Comparison of ENCODE assay signal across 1 cellular context in the genomic region with DNA sequence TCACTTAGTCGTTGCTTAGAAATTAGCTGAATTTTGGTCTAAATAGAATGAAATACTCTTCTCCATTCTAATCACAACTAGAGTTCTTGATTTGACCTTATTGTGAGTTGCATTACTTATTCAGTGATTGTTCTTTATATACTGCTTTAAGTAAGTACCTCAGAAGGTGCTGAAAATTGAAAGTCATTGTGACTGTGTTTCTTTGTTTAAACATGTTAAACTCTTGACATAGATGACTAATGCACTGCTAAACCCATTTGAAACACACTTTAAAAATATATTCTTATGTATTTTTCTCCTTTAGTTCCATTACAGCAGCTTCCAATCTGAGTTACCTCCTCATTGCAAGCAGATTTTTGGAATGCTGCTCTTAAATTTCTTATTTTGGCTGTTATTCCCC.
TF ChIP-seq lines count a peak whose summit lies in the region.

No MANE protein-coding gene starts in this region.

TF ChIP-seq in HepG2, 621 proteins besides CTCF, POLR2A, EP300 and RAD21:
- TF ChIP-seq NFE2L2 (IDR thresholded peaks at IDR 0.05; ENCODE audit: low read length) (peak; percentile 45), ZNF768 (CRISPR knock-in tag; IDR thresholded peaks at IDR 0.05) (no peak), HMG20A (CRISPR knock-in tag; IDR thresholded peaks at IDR 0.05; ENCODE audit: borderline replicate concordance) (no peak), ZNF7 (CRISPR knock-in tag; IDR thresholded peaks at IDR 0.05) (no peak)
- TF ChIP-seq, protein P1, sequence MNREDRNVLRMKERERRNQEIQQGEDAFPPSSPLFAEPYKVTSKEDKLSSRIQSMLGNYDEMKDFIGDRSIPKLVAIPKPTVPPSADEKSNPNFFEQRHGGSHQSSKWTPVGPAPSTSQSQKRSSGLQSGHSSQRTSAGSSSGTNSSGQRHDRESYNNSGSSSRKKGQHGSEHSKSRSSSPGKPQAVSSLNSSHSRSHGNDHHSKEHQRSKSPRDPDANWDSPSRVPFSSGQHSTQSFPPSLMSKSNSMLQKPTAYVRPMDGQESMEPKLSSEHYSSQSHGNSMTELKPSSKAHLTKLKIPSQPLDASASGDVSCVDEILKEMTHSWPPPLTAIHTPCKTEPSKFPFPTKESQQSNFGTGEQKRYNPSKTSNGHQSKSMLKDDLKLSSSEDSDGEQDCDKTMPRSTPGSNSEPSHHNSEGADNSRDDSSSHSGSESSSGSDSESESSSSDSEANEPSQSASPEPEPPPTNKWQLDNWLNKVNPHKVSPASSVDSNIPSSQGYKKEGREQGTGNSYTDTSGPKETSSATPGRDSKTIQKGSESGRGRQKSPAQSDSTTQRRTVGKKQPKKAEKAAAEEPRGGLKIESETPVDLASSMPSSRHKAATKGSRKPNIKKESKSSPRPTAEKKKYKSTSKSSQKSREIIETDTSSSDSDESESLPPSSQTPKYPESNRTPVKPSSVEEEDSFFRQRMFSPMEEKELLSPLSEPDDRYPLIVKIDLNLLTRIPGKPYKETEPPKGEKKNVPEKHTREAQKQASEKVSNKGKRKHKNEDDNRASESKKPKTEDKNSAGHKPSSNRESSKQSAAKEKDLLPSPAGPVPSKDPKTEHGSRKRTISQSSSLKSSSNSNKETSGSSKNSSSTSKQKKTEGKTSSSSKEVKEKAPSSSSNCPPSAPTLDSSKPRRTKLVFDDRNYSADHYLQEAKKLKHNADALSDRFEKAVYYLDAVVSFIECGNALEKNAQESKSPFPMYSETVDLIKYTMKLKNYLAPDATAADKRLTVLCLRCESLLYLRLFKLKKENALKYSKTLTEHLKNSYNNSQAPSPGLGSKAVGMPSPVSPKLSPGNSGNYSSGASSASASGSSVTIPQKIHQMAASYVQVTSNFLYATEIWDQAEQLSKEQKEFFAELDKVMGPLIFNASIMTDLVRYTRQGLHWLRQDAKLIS (CRISPR knock-in tag; IDR thresholded peaks at IDR 0.05) = no peak
- TF ChIP-seq, protein P2, sequence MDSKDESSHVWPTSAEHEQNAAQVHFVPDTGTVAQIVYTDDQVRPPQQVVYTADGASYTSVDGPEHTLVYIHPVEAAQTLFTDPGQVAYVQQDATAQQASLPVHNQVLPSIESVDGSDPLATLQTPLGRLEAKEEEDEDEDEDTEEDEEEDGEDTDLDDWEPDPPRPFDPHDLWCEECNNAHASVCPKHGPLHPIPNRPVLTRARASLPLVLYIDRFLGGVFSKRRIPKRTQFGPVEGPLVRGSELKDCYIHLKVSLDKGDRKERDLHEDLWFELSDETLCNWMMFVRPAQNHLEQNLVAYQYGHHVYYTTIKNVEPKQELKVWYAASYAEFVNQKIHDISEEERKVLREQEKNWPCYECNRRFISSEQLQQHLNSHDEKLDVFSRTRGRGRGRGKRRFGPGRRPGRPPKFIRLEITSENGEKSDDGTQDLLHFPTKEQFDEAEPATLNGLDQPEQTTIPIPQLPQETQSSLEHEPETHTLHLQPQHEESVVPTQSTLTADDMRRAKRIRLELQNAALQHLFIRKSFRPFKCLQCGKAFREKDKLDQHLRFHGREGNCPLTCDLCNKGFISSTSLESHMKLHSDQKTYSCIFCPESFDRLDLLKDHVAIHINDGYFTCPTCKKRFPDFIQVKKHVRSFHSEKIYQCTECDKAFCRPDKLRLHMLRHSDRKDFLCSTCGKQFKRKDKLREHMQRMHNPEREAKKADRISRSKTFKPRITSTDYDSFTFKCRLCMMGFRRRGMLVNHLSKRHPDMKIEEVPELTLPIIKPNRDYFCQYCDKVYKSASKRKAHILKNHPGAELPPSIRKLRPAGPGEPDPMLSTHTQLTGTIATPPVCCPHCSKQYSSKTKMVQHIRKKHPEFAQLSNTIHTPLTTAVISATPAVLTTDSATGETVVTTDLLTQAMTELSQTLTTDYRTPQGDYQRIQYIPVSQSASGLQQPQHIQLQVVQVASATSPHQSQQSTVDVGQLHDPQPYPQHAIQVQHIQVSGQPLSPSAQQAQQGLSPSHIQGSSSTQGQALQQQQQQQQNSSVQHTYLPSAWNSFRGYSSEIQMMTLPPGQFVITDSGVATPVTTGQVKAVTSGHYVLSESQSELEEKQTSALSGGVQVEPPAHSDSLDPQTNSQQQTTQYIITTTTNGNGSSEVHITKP (CRISPR knock-in tag; IDR thresholded peaks at IDR 0.05; ENCODE audit: low read depth) = no peak
